ENCODE assay signal across 24 cellular contexts in the genomic region with DNA sequence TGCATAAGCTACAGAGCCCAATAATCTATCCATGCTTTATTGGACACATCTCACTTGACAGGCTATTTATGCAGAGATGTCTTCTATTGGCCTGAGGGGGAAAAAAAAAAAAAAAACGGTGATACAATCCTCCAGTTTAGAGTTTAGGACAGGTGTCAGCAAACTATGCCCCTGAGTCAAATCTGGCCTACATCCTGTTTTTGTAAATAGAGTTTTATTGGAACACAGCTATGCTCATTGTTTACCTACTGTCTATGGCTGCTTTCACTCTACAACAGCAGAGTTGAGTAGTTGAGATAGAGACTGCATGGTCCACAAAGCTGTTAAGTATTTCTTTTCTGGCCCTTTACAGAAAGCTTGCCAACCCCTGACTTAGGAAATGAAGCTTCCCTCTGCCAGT.
"Had no signal": no experiment of that assay in that cellular context is flagged by ENCODE, and none has a peak within 500 bp of the region (broad histone marks: within the 10 kb centered on the region; RNA-seq: fewer than 3 reads in every experiment).

No MANE protein-coding gene starts in this region.

- H3K36me3 Mint-ChIP-seq: activated naive CD4-positive, alpha-beta T cell treated with anti-CD3 and anti-CD28 coated beads, Interleukin-2, amount 10 ng/mL, durations not matched to agents 7 days and 5 days had no signal

- H3K4me3 ChIP-seq: dorsolateral prefrontal cortex, right lobe of liver, vagina had no signal

- H3K4me1 ChIP-seq: parathyroid adenoma had no signal

- H3K27ac ChIP-seq: brain microvascular endothelial cell, dorsolateral prefrontal cortex, foreskin keratinocyte, parathyroid adenoma, right lobe of liver, vagina, VCaP had no signal

- H3K4me1 Mint-ChIP-seq: activated naive CD4-positive, alpha-beta T cell treated with anti-CD3 and anti-CD28 coated beads, Interleukin-2, amount 10 ng/mL, durations not matched to agents 7 days and 5 days; activated naive CD8-positive, alpha-beta T cell treated with anti-CD3 and anti-CD28 coated beads, Interleukin-2, amount 50 U/mL, for 24 hours had no signal

- H3K9me3 ChIP-seq: right lobe of liver, vagina had no signal

- H3K4me3 Mint-ChIP-seq: activated naive CD4-positive, alpha-beta T cell treated with anti-CD3 and anti-CD28 coated beads, Interleukin-2, amount 10 ng/mL, durations not matched to agents 7 days and 5 days; activated naive CD8-positive, alpha-beta T cell treated with anti-CD3 and anti-CD28 coated beads, Interleukin-2, amount 50 U/mL, for 24 hours; nephron; stimulated activated naive CD8-positive, alpha-beta T cell treated with anti-CD3 and anti-CD28 coated beads, Interleukin-15, Interleukin-2, amounts not matched to agents 100 ng/mL and 50 ng/mL, for 24 hours had no signal

- H3K27me3 Mint-ChIP-seq: activated naive CD4-positive, alpha-beta T cell treated with anti-CD3 and anti-CD28 coated beads, Interleukin-2, amount 10 ng/mL, durations not matched to agents 7 days and 5 days had no signal

- H3K9me3 Mint-ChIP-seq: activated naive CD4-positive, alpha-beta T cell treated with anti-CD3 and anti-CD28 coated beads, Interleukin-2, amount 10 ng/mL, durations not matched to agents 7 days and 5 days; activated naive CD8-positive, alpha-beta T cell treated with anti-CD3 and anti-CD28 coated beads, Interleukin-2, amount 50 U/mL, for 24 hours; stimulated activated naive CD8-positive, alpha-beta T cell treated with anti-CD3 and anti-CD28 coated beads, Interleukin-15, Interleukin-2, amounts not matched to agents 100 ng/mL and 50 ng/mL, for 24 hours had no signal

- H3K27ac Mint-ChIP-seq: activated naive CD4-positive, alpha-beta T cell treated with anti-CD3 and anti-CD28 coated beads, Interleukin-2, amount 10 ng/mL, durations not matched to agents 7 days and 5 days; activated naive CD8-positive, alpha-beta T cell treated with anti-CD3 and anti-CD28 coated beads, Interleukin-2, amount 50 U/mL, for 24 hours; nephron; stimulated activated naive CD8-positive, alpha-beta T cell treated with anti-CD3 and anti-CD28 coated beads, Interleukin-15, Interleukin-2, amounts not matched to agents 100 ng/mL and 50 ng/mL, for 24 hours had no signal

- H3K27me3 ChIP-seq: brain microvascular endothelial cell, dorsolateral prefrontal cortex, right lobe of liver, vagina had no signal

- DNase-seq: activated CD4-positive, alpha-beta T cell treated with anti-CD3 and anti-CD28 coated beads, Interleukin-2, amount 50 U/mL, for 1 hour; activated CD4-positive, CD25-positive, alpha-beta regulatory T cell treated with anti-CD3 and anti-CD28 coated beads, Interleukin-2, amount 50 U/mL, for 72 hours; activated CD8-positive, alpha-beta memory T cell treated with anti-CD3 and anti-CD28 coated beads, Interleukin-2, amount 50 U/mL, for 4 hours; activated effector memory CD4-positive, alpha-beta T cell treated with Interleukin-2 at 50 U/mL for 16 hours; activated naive CD4-positive, alpha-beta T cell treated with anti-CD3 and anti-CD28 coated beads, Interleukin-2, amount 10 ng/mL, durations not matched to agents 7 days and 5 days; activated naive CD8-positive, alpha-beta T cell treated with anti-CD3 and anti-CD28 coated beads, Interleukin-2, amount 50 U/mL, for 24 hours; activated T-cell treated with anti-CD3 and anti-CD28 coated beads, Interleukin-2, amount 50 U/mL, for 48 hours; aorta; brain microvascular endothelial cell; central memory CD4-positive, alpha-beta T cell; dorsolateral prefrontal cortex; foreskin keratinocyte; mammary epithelial cell; midbrain; right lobe of liver; small intestine; stimulated activated CD4-positive, alpha-beta T cell treated with anti-CD3 and anti-CD28 coated beads, Interleukin-15, amount 100 ng/mL, for 24 hours; stimulated activated CD4-positive, alpha-beta T cell treated with anti-CD3 and anti-CD28 coated beads, Interleukin-2, amount 100 ng/mL, for 48 hours; trophoblast cell had no signal

- H3K9ac ChIP-seq: parathyroid adenoma had no signal

- H3K36me3 ChIP-seq: brain microvascular endothelial cell, right lobe of liver, vagina had no signal
